24 cellular contexts compared by ENCODE assay signal in the genomic region with DNA sequence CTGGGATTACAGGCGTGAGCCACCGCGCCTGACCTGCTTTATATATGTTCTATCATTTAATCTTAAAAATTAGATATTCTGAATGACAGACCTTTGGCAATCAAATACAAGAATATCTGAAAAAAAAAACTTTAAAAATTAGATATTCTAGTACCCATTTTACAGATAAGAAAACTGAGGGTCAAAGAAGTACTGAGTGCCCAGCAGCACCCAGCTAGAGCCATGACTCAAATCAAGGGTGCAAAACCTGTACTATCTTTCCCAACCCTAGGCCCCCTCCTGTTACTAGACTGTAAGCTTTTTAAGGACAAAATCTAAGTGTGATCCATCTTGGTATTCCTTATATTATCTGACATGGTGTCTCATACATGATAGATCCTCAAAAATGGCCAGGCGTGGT. TPM values are rescaled to one million over a fixed set of nuclear protein-coding genes. Genes with fewer than 3 reads are reported as not detected.
A peak's percentile ranks its signal among the peaks of the same experiment; 100 is the strongest.
DNase-seq lines count a peak whose midpoint lies in the region; ATAC-seq and TF ChIP-seq lines count a peak whose summit lies in the region.
"Had no signal": no experiment of that assay in that cellular context is flagged by ENCODE, and none has a peak within 500 bp of the region (broad histone marks: within the 10 kb centered on the region; RNA-seq: fewer than 3 reads in every experiment).

No MANE protein-coding gene starts in this region.

- H3K27ac Mint-ChIP-seq in activated CD8-positive, alpha-beta T cell treated with anti-CD3 and anti-CD28 coated beads for 36 hours, result peak overlapping the region; percentile 71
- no peak overlapping the region for H3K27ac Mint-ChIP-seq in activated CD8-positive, alpha-beta T cell treated with anti-CD3 and anti-CD28 coated beads, Interleukin-2, amount 10 ng/mL, durations not matched to agents 7 days and 5 days
- H3K27ac Mint-ChIP-seq in CD4-positive, alpha-beta T cell, result peak overlapping the region; percentile 88
- H3K27ac Mint-ChIP-seq in activated naive CD8-positive, alpha-beta T cell treated with anti-CD3 and anti-CD28 coated beads for 36 hours, result peak overlapping the region; percentile 82
- peak overlapping the region; percentile 10 to 86 for H3K27ac Mint-ChIP-seq in natural killer cell treated with Interleukin-12 subunit alpha and Interleukin-12 subunit beta and Interleukin-15 and Interleukin-18, amount 100 ng/mL, for 72 hours
- H3K27ac Mint-ChIP-seq: GM23338 had no signal

- H3K27me3 Mint-ChIP-seq in activated CD8-positive, alpha-beta T cell treated with anti-CD3 and anti-CD28 coated beads for 36 hours, result no peaks in the 10 kb centered on the region
- H3K27me3 Mint-ChIP-seq in activated CD8-positive, alpha-beta T cell treated with anti-CD3 and anti-CD28 coated beads, Interleukin-2, amount 10 ng/mL, durations not matched to agents 7 days and 5 days (ENCODE audit: low read depth), result no peaks in the 10 kb centered on the region
- no peaks in the 10 kb centered on the region for H3K27me3 Mint-ChIP-seq in CD4-positive, alpha-beta T cell
- H3K27me3 Mint-ChIP-seq in activated naive CD8-positive, alpha-beta T cell treated with anti-CD3 and anti-CD28 coated beads for 36 hours, result no peaks in the 10 kb centered on the region
- H3K27me3 Mint-ChIP-seq in natural killer cell treated with Interleukin-12 subunit alpha and Interleukin-12 subunit beta and Interleukin-15 and Interleukin-18, amount 100 ng/mL, for 72 hours, result no peaks in the 10 kb centered on the region
- H3K27me3 Mint-ChIP-seq: IgD-negative memory B cell had no signal

- H3K4me1 ChIP-seq in Karpas-422 (ENCODE audit: low read length), result no peaks in the 10 kb centered on the region

- intact Hi-C loops in activated CD8-positive, alpha-beta T cell treated with anti-CD3 and anti-CD28 coated beads for 36 hours (cut with micrococcal nuclease), result no loop called here
- intact Hi-C loops in CD4-positive, alpha-beta T cell (cut with DNase I, micrococcal nuclease), result no loop called here

- peaks cover 58% of the 10 kb centered on the region for H3K79me2 ChIP-seq in Karpas-422 (ENCODE audit: low read length)

- no peak for DNase-seq in activated CD8-positive, alpha-beta T cell treated with anti-CD3 and anti-CD28 coated beads for 36 hours
- no peak for DNase-seq in activated CD8-positive, alpha-beta T cell treated with anti-CD3 and anti-CD28 coated beads, Interleukin-2, amount 10 ng/mL, durations not matched to agents 7 days and 5 days
- DNase-seq in CD4-positive, alpha-beta T cell, result no peak
- DNase-seq in activated naive CD8-positive, alpha-beta T cell treated with anti-CD3 and anti-CD28 coated beads for 36 hours, result no peak
- DNase-seq in natural killer cell treated with Interleukin-12 subunit alpha and Interleukin-12 subunit beta and Interleukin-15 and Interleukin-18, amount 100 ng/mL, for 72 hours (ENCODE audit: low spot score), result no peak
- no peak for DNase-seq in GM20000 (ENCODE audit: low spot score)
- no peak for DNase-seq in Karpas-422
- no peak for DNase-seq in WERI-Rb-1
- DNase-seq: COR-L47, GF-D8, MV-4-11, NCI-H1417 treated with DMSO at 0.1 percent for 48 hours, NCI-H1930, NCI-H2171, NCI-H446, NCI-H69, OCI-M1 had no signal

- no peak for TF ChIP-seq CTCF in activated CD8-positive, alpha-beta T cell treated with anti-CD3 and anti-CD28 coated beads for 36 hours (IDR thresholded peaks at IDR 0.05)
- TF ChIP-seq CTCF in CD4-positive, alpha-beta T cell (IDR thresholded peaks at IDR 0.05), result no peak
- TF ChIP-seq CTCF in GM20000 (IDR thresholded peaks at IDR 0.05; ENCODE audit: extremely low read depth, missing control alignments) (no peak), WERI-Rb-1 (IDR thresholded peaks at IDR 0.05; ENCODE audit: low read depth, low read length) (no peak)

- H3K27me3 ChIP-seq in CD4-positive, alpha-beta T cell (ENCODE audit: control insufficient read depth, insufficient read depth, low read length), result no peaks in the 10 kb centered on the region
- H3K27me3 ChIP-seq in Karpas-422 (ENCODE audit: low read length) (no peaks in the 10 kb centered on the region), WERI-Rb-1 (ENCODE audit: insufficient read depth, low read depth, severe bottlenecking) (no peaks in the 10 kb centered on the region)

- H3K9me2 ChIP-seq in Karpas-422 (replicated peaks; ENCODE audit: insufficient read depth, low read length), result no peaks in the 10 kb centered on the region

- H4K20me1 ChIP-seq in Karpas-422 (ENCODE audit: insufficient read depth, low read depth, low read length), result no peaks in the 10 kb centered on the region

- no peak overlapping the region for H2AFZ ChIP-seq in Karpas-422 (ENCODE audit: low read length)
- H2AFZ ChIP-seq: GM23338 had no signal

- CTCF ChIA-PET in activated CD8-positive, alpha-beta T cell treated with anti-CD3 and anti-CD28 coated beads for 36 hours (lab: Charles Lee), result interaction anchor here (0.7 to 2.9 kb wide), 6 partner anchors 21 to 221 kb away, joined by 3 to 18 read pairs (median 3); partner anchors contain the start of gene KLHDC9
- CTCF ChIA-PET in activated CD8-positive, alpha-beta T cell treated with anti-CD3 and anti-CD28 coated beads, Interleukin-2, amount 10 ng/mL, durations not matched to agents 7 days and 5 days (lab: Charles Lee), result interaction anchor here (0.7 to 2.8 kb wide), 4 partner anchors 10 to 77 kb away, joined by 3 to 9 read pairs (median 5); no protein-coding TSS in a partner anchor
- CTCF ChIA-PET in CD4-positive, alpha-beta T cell (lab: Charles Lee), result interaction anchor here (0.6 to 2.3 kb wide), 3 partner anchors 21 to 36 kb away, joined by 3 to 8 read pairs (median 3); no protein-coding TSS in a partner anchor

- H3K4me3 Mint-ChIP-seq in activated CD8-positive, alpha-beta T cell treated with anti-CD3 and anti-CD28 coated beads for 36 hours, result no peak overlapping the region
- H3K4me3 Mint-ChIP-seq in activated CD8-positive, alpha-beta T cell treated with anti-CD3 and anti-CD28 coated beads, Interleukin-2, amount 10 ng/mL, durations not matched to agents 7 days and 5 days, result no peak overlapping the region
- no peak overlapping the region for H3K4me3 Mint-ChIP-seq in CD4-positive, alpha-beta T cell
- H3K4me3 Mint-ChIP-seq in activated naive CD8-positive, alpha-beta T cell treated with anti-CD3 and anti-CD28 coated beads for 36 hours, result no peak overlapping the region
- H3K4me3 Mint-ChIP-seq in natural killer cell treated with Interleukin-12 subunit alpha and Interleukin-12 subunit beta and Interleukin-15 and Interleukin-18, amount 100 ng/mL, for 72 hours, result no peak overlapping the region
- H3K4me3 Mint-ChIP-seq: GM23338 had no signal

- H3K27ac ChIP-seq in CD4-positive, alpha-beta T cell (ENCODE audit: low read depth, low read length), result no peak overlapping the region
- H3K27ac ChIP-seq in Karpas-422 (ENCODE audit: low read length) (no peak overlapping the region), WERI-Rb-1 (no peak overlapping the region)
- H3K27ac ChIP-seq: 22Rv1 had no signal

- POLR2A ChIA-PET in activated CD8-positive, alpha-beta T cell treated with anti-CD3 and anti-CD28 coated beads for 36 hours (lab: Charles Lee), result interaction anchor here (0.6 to 5.8 kb wide), 3 partner anchors 9 to 24 kb away, joined by 3 to 52 read pairs (median 6); partner anchors contain the start of gene USF1
- POLR2A ChIA-PET in activated CD8-positive, alpha-beta T cell treated with anti-CD3 and anti-CD28 coated beads, Interleukin-2, amount 10 ng/mL, durations not matched to agents 7 days and 5 days (lab: Charles Lee), result interaction anchor here (0.6 to 2.3 kb wide), 4 partner anchors 9 to 871 kb away, joined by 3 to 7 read pairs (median 5); partner anchors contain the start of genes ARHGAP30 and USF1
- POLR2A ChIA-PET in CD4-positive, alpha-beta T cell (lab: Charles Lee), result interaction anchor here (0.6 to 3.1 kb wide), 6 partner anchors 9 to 47 kb away, joined by 3 to 20 read pairs (median 4); partner anchors contain the start of genes ARHGAP30, TSTD1 and USF1

- no peak for ATAC-seq in activated CD8-positive, alpha-beta T cell treated with anti-CD3 and anti-CD28 coated beads for 36 hours
- ATAC-seq in activated CD8-positive, alpha-beta T cell treated with anti-CD3 and anti-CD28 coated beads, Interleukin-2, amount 10 ng/mL, durations not matched to agents 7 days and 5 days, result no peak
- no peak for ATAC-seq in CD4-positive, alpha-beta T cell (ENCODE audit: poor library complexity)
- ATAC-seq in natural killer cell treated with Interleukin-12 subunit alpha and Interleukin-12 subunit beta and Interleukin-15 and Interleukin-18, amount 100 ng/mL, for 72 hours, result no peak
- ATAC-seq: GM23338, HCT116 had no signal

- H3K9me3 Mint-ChIP-seq in activated CD8-positive, alpha-beta T cell treated with anti-CD3 and anti-CD28 coated beads for 36 hours, result no peaks in the 10 kb centered on the region
- H3K9me3 Mint-ChIP-seq in activated CD8-positive, alpha-beta T cell treated with anti-CD3 and anti-CD28 coated beads, Interleukin-2, amount 10 ng/mL, durations not matched to agents 7 days and 5 days (ENCODE audit: insufficient read depth), result no peaks in the 10 kb centered on the region
- H3K9me3 Mint-ChIP-seq in CD4-positive, alpha-beta T cell, result no peaks in the 10 kb centered on the region
- no peaks in the 10 kb centered on the region for H3K9me3 Mint-ChIP-seq in activated naive CD8-positive, alpha-beta T cell treated with anti-CD3 and anti-CD28 coated beads for 36 hours
- H3K9me3 Mint-ChIP-seq in natural killer cell treated with Interleukin-12 subunit alpha and Interleukin-12 subunit beta and Interleukin-15 and Interleukin-18, amount 100 ng/mL, for 72 hours, result no peaks in the 10 kb centered on the region
- H3K9me3 Mint-ChIP-seq: GM23338, IgD-negative memory B cell had no signal

- H3K4me1 Mint-ChIP-seq in activated CD8-positive, alpha-beta T cell treated with anti-CD3 and anti-CD28 coated beads for 36 hours (ENCODE audit: low read depth), result peaks cover 62% of the 10 kb centered on the region
- peaks cover 64% of the 10 kb centered on the region for H3K4me1 Mint-ChIP-seq in activated CD8-positive, alpha-beta T cell treated with anti-CD3 and anti-CD28 coated beads, Interleukin-2, amount 10 ng/mL, durations not matched to agents 7 days and 5 days (ENCODE audit: low read depth)
- peaks cover 72% of the 10 kb centered on the region for H3K4me1 Mint-ChIP-seq in CD4-positive, alpha-beta T cell (ENCODE audit: low read depth)
- peaks cover 61% of the 10 kb centered on the region for H3K4me1 Mint-ChIP-seq in activated naive CD8-positive, alpha-beta T cell treated with anti-CD3 and anti-CD28 coated beads for 36 hours
- peaks cover 44 to 53% of the 10 kb centered on the region in 2 donors for H3K4me1 Mint-ChIP-seq in natural killer cell treated with Interleukin-12 subunit alpha and Interleukin-12 subunit beta and Interleukin-15 and Interleukin-18, amount 100 ng/mL, for 72 hours (ENCODE audit: low read depth in 2 of 2)

- H3K9me3 ChIP-seq in CD4-positive, alpha-beta T cell (ENCODE audit: control insufficient read depth, low read length), result no peaks in the 10 kb centered on the region
- H3K9me3 ChIP-seq in Karpas-422 (ENCODE audit: low read length) (no peaks in the 10 kb centered on the region), WERI-Rb-1 (ENCODE audit: severe bottlenecking) (no peaks in the 10 kb centered on the region)

- peaks cover 64% of the 10 kb centered on the region for H3K36me3 Mint-ChIP-seq in activated CD8-positive, alpha-beta T cell treated with anti-CD3 and anti-CD28 coated beads for 36 hours (ENCODE audit: low read depth)
- peaks cover 67% of the 10 kb centered on the region for H3K36me3 Mint-ChIP-seq in activated CD8-positive, alpha-beta T cell treated with anti-CD3 and anti-CD28 coated beads, Interleukin-2, amount 10 ng/mL, durations not matched to agents 7 days and 5 days (ENCODE audit: low read depth)
- peaks cover 68% of the 10 kb centered on the region for H3K36me3 Mint-ChIP-seq in CD4-positive, alpha-beta T cell (ENCODE audit: low read depth)
- peaks cover 56% of the 10 kb centered on the region for H3K36me3 Mint-ChIP-seq in activated naive CD8-positive, alpha-beta T cell treated with anti-CD3 and anti-CD28 coated beads for 36 hours
- peaks cover 20% of the 10 kb centered on the region for H3K36me3 Mint-ChIP-seq in natural killer cell treated with Interleukin-12 subunit alpha and Interleukin-12 subunit beta and Interleukin-15 and Interleukin-18, amount 100 ng/mL, for 72 hours

- no peak overlapping the region for H3K4me2 ChIP-seq in Karpas-422 (ENCODE audit: low read depth, low read length, poor library complexity, severe bottlenecking)
- H3K4me2 ChIP-seq: GM23338 had no signal

- no peak overlapping the region for H3K9ac ChIP-seq in Karpas-422 (ENCODE audit: low read length)

- H3K4me3 ChIP-seq in Karpas-422 (ENCODE audit: low read length), result no peak overlapping the region
- H3K4me3 ChIP-seq in WERI-Rb-1 (ENCODE audit: low read depth, low read length), result no peak overlapping the region
- H3K4me3 ChIP-seq: GM23338 had no signal

- H3K36me3 ChIP-seq in Karpas-422 (ENCODE audit: insufficient read depth, low read length), result peaks cover 15% of the 10 kb centered on the region; the same call in 1 of the 2 replicates
- H3K36me3 ChIP-seq in WERI-Rb-1, result no peaks in the 10 kb centered on the region

RNA-seq across cellular contexts. Expression of gene ARHGAP30, which starts 8.3 kb away (rescaled TPM):
- total RNA-seq in activated CD8-positive, alpha-beta T cell treated with anti-CD3 and anti-CD28 coated beads for 36 hours, result 100 to 1,000 TPM; 174 to 175 TPM
- total RNA-seq in activated CD8-positive, alpha-beta T cell treated with anti-CD3 and anti-CD28 coated beads, Interleukin-2, amount 10 ng/mL, durations not matched to agents 7 days and 5 days, result 100 to 1,000 TPM; 277 to 281 TPM
- total RNA-seq in CD4-positive, alpha-beta T cell, result 10 to 100 TPM; 76.6 to 78.9 TPM
- total RNA-seq in activated naive CD8-positive, alpha-beta T cell treated with anti-CD3 and anti-CD28 coated beads for 36 hours, result 100 to 1,000 TPM; 146 to 157 TPM
- 100 to 1,000 TPM; 217 to 250 TPM for total RNA-seq in natural killer cell treated with Interleukin-12 subunit alpha and Interleukin-12 subunit beta and Interleukin-15 and Interleukin-18, amount 100 ng/mL, for 72 hours
- 36.5 and 59.6 TPM in 2 replicates for total RNA-seq in Karpas-422 (2014; rRNA removed; shearing (Covaris generic); ENCODE audit: low replicate concordance)
- total RNA-seq: GM23338, RPMI7951 had no signal

RNA-seq across cellular contexts. Expression of gene USF1, which starts 15.6 kb away (rescaled TPM):
- 10 to 100 TPM; 50.0 to 52.1 TPM for total RNA-seq in activated CD8-positive, alpha-beta T cell treated with anti-CD3 and anti-CD28 coated beads for 36 hours
- total RNA-seq in activated CD8-positive, alpha-beta T cell treated with anti-CD3 and anti-CD28 coated beads, Interleukin-2, amount 10 ng/mL, durations not matched to agents 7 days and 5 days, result 10 to 100 TPM; 81.6 to 83.2 TPM
- total RNA-seq in CD4-positive, alpha-beta T cell, result 10 to 100 TPM; 93.5 to 99.1 TPM
- total RNA-seq in activated naive CD8-positive, alpha-beta T cell treated with anti-CD3 and anti-CD28 coated beads for 36 hours, result 10 to 100 TPM; 57.0 to 62.0 TPM
- 10 to 100 TPM; 72.2 to 77.4 TPM for total RNA-seq in natural killer cell treated with Interleukin-12 subunit alpha and Interleukin-12 subunit beta and Interleukin-15 and Interleukin-18, amount 100 ng/mL, for 72 hours
- total RNA-seq in Karpas-422 (2014; rRNA removed; shearing (Covaris generic); ENCODE audit: low replicate concordance), result 61.2 and 111 TPM in 2 replicates

RNA-seq across cellular contexts. Expression of gene TSTD1, which starts 22.7 kb away (rescaled TPM):
- total RNA-seq in activated CD8-positive, alpha-beta T cell treated with anti-CD3 and anti-CD28 coated beads for 36 hours, result 10 to 100 TPM; 70.8 to 78.7 TPM
- 10 to 100 TPM; 63.2 to 63.3 TPM for total RNA-seq in activated CD8-positive, alpha-beta T cell treated with anti-CD3 and anti-CD28 coated beads, Interleukin-2, amount 10 ng/mL, durations not matched to agents 7 days and 5 days
- 10 to 100 TPM; 38.0 to 40.3 TPM for total RNA-seq in CD4-positive, alpha-beta T cell
- total RNA-seq in activated naive CD8-positive, alpha-beta T cell treated with anti-CD3 and anti-CD28 coated beads for 36 hours, result 10 to 100 TPM; 44.8 to 45.7 TPM
- total RNA-seq in natural killer cell treated with Interleukin-12 subunit alpha and Interleukin-12 subunit beta and Interleukin-15 and Interleukin-18, amount 100 ng/mL, for 72 hours, result 10 to 100 TPM; 10.5 to 47.2 TPM
- 16.0 and 32.3 TPM in 2 replicates for total RNA-seq in Karpas-422 (2014; rRNA removed; shearing (Covaris generic); ENCODE audit: low replicate concordance)
- total RNA-seq: HT1080 had no signal

RNA-seq across cellular contexts. Expression of gene NECTIN4, which starts 27.9 kb away (rescaled TPM):
- not detected for total RNA-seq in activated CD8-positive, alpha-beta T cell treated with anti-CD3 and anti-CD28 coated beads for 36 hours
- total RNA-seq in activated CD8-positive, alpha-beta T cell treated with anti-CD3 and anti-CD28 coated beads, Interleukin-2, amount 10 ng/mL, durations not matched to agents 7 days and 5 days, result not detected
- total RNA-seq in CD4-positive, alpha-beta T cell, result under 1 TPM; 0.22 TPM
- total RNA-seq in activated naive CD8-positive, alpha-beta T cell treated with anti-CD3 and anti-CD28 coated beads for 36 hours, result under 1 TPM; 0.12 to 0.16 TPM
- not detected for total RNA-seq in natural killer cell treated with Interleukin-12 subunit alpha and Interleukin-12 subunit beta and Interleukin-15 and Interleukin-18, amount 100 ng/mL, for 72 hours
- not detected in 2 replicates for total RNA-seq in Karpas-422 (2014; rRNA removed; shearing (Covaris generic); ENCODE audit: low replicate concordance)
- total RNA-seq: GM23338, RPMI7951 had no signal

RNA-seq across cellular contexts. Expression of gene KLHDC9, which starts 36.7 kb away (rescaled TPM):
- under 1 TPM in 1 of 2 experiments, not detected in 1; 0.43 TPM for total RNA-seq in activated CD8-positive, alpha-beta T cell treated with anti-CD3 and anti-CD28 coated beads for 36 hours
- total RNA-seq in activated CD8-positive, alpha-beta T cell treated with anti-CD3 and anti-CD28 coated beads, Interleukin-2, amount 10 ng/mL, durations not matched to agents 7 days and 5 days, result under 1 TPM; 0.61 to 0.91 TPM
- under 1 TPM in 1 of 2 experiments, not detected in 1; 0.41 TPM for total RNA-seq in CD4-positive, alpha-beta T cell
- under 1 TPM; 0.33 to 0.46 TPM for total RNA-seq in activated naive CD8-positive, alpha-beta T cell treated with anti-CD3 and anti-CD28 coated beads for 36 hours
- total RNA-seq in natural killer cell treated with Interleukin-12 subunit alpha and Interleukin-12 subunit beta and Interleukin-15 and Interleukin-18, amount 100 ng/mL, for 72 hours, result under 1 TPM in 1 of 2 donors, not detected in 1; 0.64 TPM
- 6.1 and 11.0 TPM in 2 replicates for total RNA-seq in Karpas-422 (2014; rRNA removed; shearing (Covaris generic); ENCODE audit: low replicate concordance)
- total RNA-seq: Daoy, RPMI7951 had no signal
